8 cellular contexts compared by ENCODE assay signal in genomic region chr12:93624595-93625294, GRCh38. TPM values are rescaled to one million over a fixed set of nuclear protein-coding genes. Genes with fewer than 3 reads are reported as not detected.
A peak's percentile ranks its signal among the peaks of the same experiment; 100 is the strongest.
DNase-seq lines count a peak whose midpoint lies in the region; ATAC-seq, FAIRE-seq and TF ChIP-seq lines count a peak whose summit lies in the region.

No MANE protein-coding gene starts in this region.

- CTCF ChIA-PET in Calu3 (lab: Charles Lee) = interaction anchor here (0.9 kb wide), 1 partner anchor 134 kb away, joined by 3 read pairs; no protein-coding TSS in a partner anchor

- H3K4me1 ChIP-seq in fibroblast of lung (ENCODE audit: control insufficient read depth, extremely low read depth, insufficient read depth, low read length) (peaks cover 13% of the 10 kb centered on the region), small intestine (ENCODE audit: control insufficient read depth in 2 of 2, insufficient read depth in 1 of 2, low read depth in 1 of 2, low read length in 1 of 2) (no peaks in the 10 kb centered on the region)

- ATAC-seq in GM21515 (IDR thresholded peaks at IDR 0.05; ENCODE audit: unreplicated experiment) = peak; percentile 65
- ATAC-seq in Right ventricle myocardium superior (ENCODE audit: poor library complexity) = no peak

- peaks cover 22% of the 10 kb centered on the region for H3K4me1 Mint-ChIP-seq in Calu3 (ENCODE audit: low read depth, unreplicated experiment)

- H3K36me3 ChIP-seq in fibroblast of lung (ENCODE audit: control insufficient read depth, insufficient read depth, low read length) (no peaks in the 10 kb centered on the region), small intestine (ENCODE audit: control insufficient read depth in 2 of 2, insufficient read depth in 2 of 2, low read length in 2 of 2) (no peaks in the 10 kb centered on the region)

- FAIRE-seq in small intestine (lab: Jason Lieb, UNC) = no peak

- peaks cover 11% of the 10 kb centered on the region for H3K9me3 Mint-ChIP-seq in Calu3 (ENCODE audit: low read depth, unreplicated experiment)

- TF ChIP-seq CTCF in Calu3 (IDR thresholded peaks at IDR 0.05; ENCODE audit: unreplicated experiment) (no peak), fibroblast of lung (conservative IDR thresholded peaks at IDR 0.05 in 1 of 2, IDR thresholded peaks at IDR 0.05 in 1 of 2; ENCODE audit: low read depth in 1 of 2, low read length in 2 of 2) (no peak)

- H3K4me3 ChIP-seq in fibroblast of lung (replicated peaks in 1 of 4; ENCODE audit: control extremely low read depth in 1 of 4, insufficient read depth in 1 of 4, low read depth in 3 of 4, low read length in 4 of 4) (peak overlapping the region in 1 of 4 experiments; percentile 6), small intestine (ENCODE audit: low read depth in 1 of 2, low read length in 2 of 2) (no peak overlapping the region)

- no peak overlapping the region for H2AFZ ChIP-seq in fibroblast of lung (ENCODE audit: low read length)

- H3K4me2 ChIP-seq in fibroblast of lung (ENCODE audit: extremely low read depth, insufficient read depth, low read length) = peak overlapping the region; percentile 11

- WGBS in small intestine, 3 donors = 44 to 61% (median 61%) methylated on average over 2 of the region's 2 CpGs

- no peaks in the 10 kb centered on the region for H3K9me3 ChIP-seq in fibroblast of lung (ENCODE audit: control insufficient read depth, insufficient read depth, low read depth, low read length)
- no peaks in the 10 kb centered on the region for H3K9me3 ChIP-seq in small intestine (ENCODE audit: control insufficient read depth, low read depth)

- H3K36me3 Mint-ChIP-seq in Calu3 (ENCODE audit: insufficient read depth, unreplicated experiment) = no peaks in the 10 kb centered on the region

- peak overlapping the region; percentile 27 for H3K9ac ChIP-seq in fibroblast of lung (ENCODE audit: insufficient read depth, low read length)

- H4K20me1 ChIP-seq in fibroblast of lung (ENCODE audit: control insufficient read depth, extremely low read depth, insufficient read depth, low read length) = no peaks in the 10 kb centered on the region

- H3K79me2 ChIP-seq in fibroblast of lung (ENCODE audit: control insufficient read depth, insufficient read depth, low read length) = no peaks in the 10 kb centered on the region

- BruUV-seq in Calu3 (replicated peaks; lab: Mats Ljungman, UMichigan) = no TSS peak

- H3K27me3 Mint-ChIP-seq in Calu3 (ENCODE audit: unreplicated experiment) = no peaks in the 10 kb centered on the region

- peak overlapping the region; percentile 22 for H3K4me3 Mint-ChIP-seq in Calu3 (ENCODE audit: low read depth, unreplicated experiment)

- intact Hi-C loops in Calu3 (cut with micrococcal nuclease; ENCODE audit: unreplicated experiment) = no loop called here
- intact Hi-C loops in Right ventricle myocardium superior (cut with DNase I) = no loop called here

- H3K27me3 ChIP-seq in fibroblast of lung (ENCODE audit: control insufficient read depth, insufficient read depth, low read length) (no peaks in the 10 kb centered on the region), small intestine (ENCODE audit: control insufficient read depth in 2 of 2, insufficient read depth in 2 of 2, low read length in 2 of 2) (no peaks in the 10 kb centered on the region)

- peak overlapping the region; percentile 85 for H3K27ac Mint-ChIP-seq in Calu3 (ENCODE audit: unreplicated experiment)

- H3K27ac ChIP-seq in fibroblast of lung (ENCODE audit: insufficient read depth, low read length) = peak overlapping the region; percentile 90
- peak overlapping the region in 1 of 2 donors; percentile 49 for H3K27ac ChIP-seq in small intestine (ENCODE audit: low read depth in 1 of 2, low read length in 1 of 2)

- no peak for DNase-seq in Calu3
- peak; percentile 95 for DNase-seq in HS-5 (ENCODE audit: low read depth)
- DNase-seq in fibroblast of lung (ENCODE audit: low read depth in 2 of 2) = peak; percentile 96
- DNase-seq in HuH-7.5 (ENCODE audit: low spot score) = no peak
- DNase-seq in Right ventricle myocardium superior = no peak
- DNase-seq in NCI-H1436 (lab: John Stamatoyannopoulos, UW) = no peak
- DNase-seq in small intestine = no peak

RNA-seq across cellular contexts. Expression of gene SOCS2, which starts 52.3 kb away (rescaled TPM):
- total RNA-seq in Calu3 (2022) (4.2 and 4.6 TPM in 2 replicates), fibroblast of lung (75.5 and 105 TPM in 2 replicates), Right ventricle myocardium superior (6.0 TPM)
- polyA plus RNA-seq in fibroblast of lung (69.1 and 113 TPM in 2 replicates), small intestine (10 to 100 TPM; 10.8 to 14.7 (median 11.6) TPM)
- polyA plus RNA-seq in fibroblast of lung (2012) = 45.4 and 69.0 TPM in 2 replicates
- 26.7 and 43.3 TPM in 2 replicates for polyA minus RNA-seq in fibroblast of lung (ENCODE audit: low replicate concordance)

RNA-seq across cellular contexts. Expression of gene CRADD, which starts 52.4 kb away (rescaled TPM):
- 9.3 and 10.1 TPM in 2 replicates for total RNA-seq in Calu3 (2022)
- total RNA-seq in fibroblast of lung = 11.8 and 21.1 TPM in 2 replicates
- 13.5 and 19.7 TPM in 2 replicates for polyA plus RNA-seq in fibroblast of lung
- polyA plus RNA-seq in fibroblast of lung (2012) = 10.5 and 12.1 TPM in 2 replicates
- 5.7 and 13.2 TPM in 2 replicates for polyA minus RNA-seq in fibroblast of lung (ENCODE audit: low replicate concordance)
- 35.8 TPM for total RNA-seq in Right ventricle myocardium superior
- 10 to 100 TPM; 19.0 to 49.4 (median 31.3) TPM for polyA plus RNA-seq in small intestine

Comparison
In these comparisons a context has a peak if more than half of its experiments do, and no peak if none do; other contexts are left out.
1. DNase-seq: peak in HS-5 (single experiment) and fibroblast of lung (2 of 2); none in Calu3 (single experiment), HuH-7.5 (single experiment), Right ventricle myocardium superior (single experiment), NCI-H1436 (single experiment) and small intestine (single experiment).
2. RNA of gene SOCS2, which starts 52.3 kb away (total RNA-seq): 75.5 to 105 TPM in fibroblast of lung; 6.0 TPM in Right ventricle myocardium superior (single experiment) and 4.2 to 4.6 TPM in Calu3; every median in the first group is over 10 times any median in the second.